In genomic region chr17:6654816-6655731, GRCh38 we compare ENCODE assay signal across 8 cellular contexts. TPM values are rescaled to one million over a fixed set of nuclear protein-coding genes. Genes with fewer than 3 reads are reported as not detected.
A peak's percentile ranks its signal among the peaks of the same experiment; 100 is the strongest.
DNase-seq lines count a peak whose midpoint lies in the region; TF ChIP-seq lines count a peak whose summit lies in the region.
"Had no signal": no experiment of that assay in that cellular context is flagged by ENCODE, and none has a peak within 500 bp of the region (broad histone marks: within the 10 kb centered on the region; RNA-seq: fewer than 3 reads in every experiment).

No MANE protein-coding gene starts in this region.

- H3K4me3 ChIP-seq in epithelial cell of proximal tubule (ENCODE audit: low read depth, low read length) (peak overlapping the region; percentile 50), trophoblast cell (ENCODE audit: low read depth, low read length) (no peak overlapping the region)

- no peak for TF ChIP-seq CTCF in epithelial cell of proximal tubule (conservative IDR thresholded peaks at IDR 0.05; ENCODE audit: low read depth, low read length)

- no peak overlapping the region for H2AFZ ChIP-seq in trophoblast cell (ENCODE audit: insufficient read depth, low read length, poor library complexity)

- no peak overlapping the region for H4K12ac ChIP-seq in trophoblast cell (ENCODE audit: low read depth, low read length)

- no peak overlapping the region for H4K8ac ChIP-seq in trophoblast cell (ENCODE audit: low read depth, low read length)

- peak overlapping the region; percentile 63 for H3K4me2 ChIP-seq in trophoblast cell (ENCODE audit: low read length)

- DNase-seq in HPDE6-E6E7 (ENCODE audit: extremely low spot score) (peak; percentile 70), NCI-H748 (lab: John Stamatoyannopoulos, UW; ENCODE audit: unreplicated experiment) (peak; percentile 84), epithelial cell of proximal tubule (ENCODE audit: low read depth) (no peak), trophoblast cell (peak; percentile 30 to 46), HT-29 (ENCODE audit: low spot score) (no peak), putamen (ENCODE audit: low spot score) (no peak), GM19238 (ENCODE audit: insufficient read length, low spot score) (no peak)

- no peak overlapping the region for H3K9ac ChIP-seq in trophoblast cell (ENCODE audit: low read length)

- no CpG with 5 or more reads among the region's 47 CpGs for WGBS in trophoblast cell (ENCODE audit: extremely low coverage, insufficient coverage, insufficient read length)

- H3K4ac ChIP-seq in trophoblast cell (ENCODE audit: low read depth, low read length) = no peak overlapping the region

- H2AK5ac ChIP-seq in trophoblast cell (ENCODE audit: low read length) = no peak overlapping the region

- peaks cover 12 to 19% of the 10 kb centered on the region in 2 experiments for H3K4me1 ChIP-seq in trophoblast cell (ENCODE audit: control insufficient read depth in 1 of 2, insufficient read depth in 2 of 2, low read length in 2 of 2)

- H3K79me2 ChIP-seq in trophoblast cell (ENCODE audit: control insufficient read depth, insufficient read depth, low read length, poor library complexity) = peaks cover 2% of the 10 kb centered on the region

- H3K27ac ChIP-seq in trophoblast cell (ENCODE audit: low read depth, low read length) = no peak overlapping the region

- peaks cover 17% of the 10 kb centered on the region for H3K27me3 ChIP-seq in trophoblast cell (ENCODE audit: insufficient read depth, low read length)

- H2BK5ac ChIP-seq in trophoblast cell (ENCODE audit: low read depth, low read length, poor library complexity) = no peak overlapping the region

- peaks cover 8% of the 10 kb centered on the region for H3K79me1 ChIP-seq in trophoblast cell (ENCODE audit: low read length)

- H2BK120ac ChIP-seq in trophoblast cell (ENCODE audit: insufficient read depth, low read length, poor library complexity) = no peak overlapping the region

- H4K91ac ChIP-seq in trophoblast cell (ENCODE audit: low read depth, low read length) = no peak overlapping the region

- H2BK12ac ChIP-seq in trophoblast cell (ENCODE audit: low read length) = no peak overlapping the region

- no peaks in the 10 kb centered on the region for H3K36me3 ChIP-seq in trophoblast cell (ENCODE audit: control insufficient read depth in 1 of 2, insufficient read depth in 2 of 2, low read length in 2 of 2)

- no peak overlapping the region for H3K14ac ChIP-seq in trophoblast cell (ENCODE audit: low read length)

- H3K9me3 ChIP-seq in trophoblast cell (ENCODE audit: insufficient read depth, low read depth, low read length) = peaks cover 2% of the 10 kb centered on the region

- no peak overlapping the region for H3K23ac ChIP-seq in trophoblast cell (ENCODE audit: low read length)

- H3K18ac ChIP-seq in trophoblast cell (ENCODE audit: low read length) = no peak overlapping the region

RNA-seq across cellular contexts. Expression of gene C17orf100, which starts 3.5 kb away (rescaled TPM):
- total RNA-seq in epithelial cell of proximal tubule = 0.22 and 1.2 TPM in 2 replicates
- polyA plus RNA-seq in trophoblast cell (2013) = 2.0 and 2.1 TPM in 2 replicates
- 0.31 and 1.1 TPM in 2 replicates for total RNA-seq in HT-29 (2014; rRNA removed; shearing (Covaris generic))

RNA-seq across cellular contexts. Expression of gene MED31, which starts 3.7 kb away (rescaled TPM):
- 10.1 and 23.9 TPM in 2 replicates for total RNA-seq in epithelial cell of proximal tubule
- 54.0 and 59.8 TPM in 2 replicates for polyA plus RNA-seq in trophoblast cell (2013)
- total RNA-seq in HT-29 (2014; rRNA removed; shearing (Covaris generic)) = 4.1 and 7.0 TPM in 2 replicates

RNA-seq across cellular contexts. Expression of gene TXNDC17, which starts 14.2 kb away (rescaled TPM):
- 351 and 501 TPM in 2 replicates for total RNA-seq in epithelial cell of proximal tubule
- 125 and 128 TPM in 2 replicates for polyA plus RNA-seq in trophoblast cell (2013)
- 79.0 and 86.0 TPM in 2 replicates for total RNA-seq in HT-29 (2014; rRNA removed; shearing (Covaris generic))

RNA-seq across cellular contexts. Expression of gene KIAA0753, which starts 14.6 kb away (rescaled TPM):
- 13.5 and 15.7 TPM in 2 replicates for total RNA-seq in epithelial cell of proximal tubule
- 9.5 and 9.8 TPM in 2 replicates for polyA plus RNA-seq in trophoblast cell (2013)
- 7.4 and 8.5 TPM in 2 replicates for total RNA-seq in HT-29 (2014; rRNA removed; shearing (Covaris generic))

RNA-seq across cellular contexts. Expression of gene SLC13A5, which starts 58.1 kb away (rescaled TPM):
- not detected in 2 replicates for total RNA-seq in epithelial cell of proximal tubule
- 3.4 TPM in 2 replicates for polyA plus RNA-seq in trophoblast cell (2013)
- total RNA-seq in HT-29 (2014; rRNA removed; shearing (Covaris generic)) = not detected in 2 replicates
- total RNA-seq: T-helper 1 cell treated with Interleukin-12 subunit alpha and Interleukin-12 subunit beta and Interleukin-4 antibody, amounts not matched to agents 30 ng/mL and 1 ng/mL, for 36 hours had no signal

Comparison
In these comparisons a context has a peak if more than half of its experiments do, and no peak if none do; other contexts are left out.
1. DNase-seq: peak in HPDE6-E6E7 (single experiment), NCI-H748 (single experiment) and trophoblast cell (2 of 2); none in epithelial cell of proximal tubule (single experiment), HT-29 (single experiment), putamen (single experiment) and GM19238 (single experiment).